Comparison of ENCODE assay signal across 17 cellular contexts in genomic region chr15:101086394-101087171, GRCh38.
A peak's percentile ranks its signal among the peaks of the same experiment; 100 is the strongest.
DNase-seq lines count a peak whose midpoint lies in the region; ATAC-seq and TF ChIP-seq lines count a peak whose summit lies in the region.
"Had no signal": no experiment of that assay in that cellular context is flagged by ENCODE, and none has a peak within 500 bp of the region (broad histone marks: within the 10 kb centered on the region; RNA-seq: fewer than 3 reads in every experiment).

No MANE protein-coding gene starts in this region.

- no peak for ATAC-seq in RWPE2 (ENCODE audit: low read depth)
- no peak for ATAC-seq in stimulated activated naive B cell treated with anti-CD40 and anti-IgM and Interleukin-4, amounts not matched to agents 10 μg/mL and 1 μg/mL and 100 μg/mL, for 72 hours (replicated peaks)
- no peak for ATAC-seq in body of pancreas

- H3K36me3 ChIP-seq in RWPE2 (ENCODE audit: low read depth) (no peaks in the 10 kb centered on the region), mesendoderm (ENCODE audit: control insufficient read depth, insufficient read depth, low read length) (no peaks in the 10 kb centered on the region), WERI-Rb-1 (no peaks in the 10 kb centered on the region), body of pancreas (replicated peaks in 1 of 2; ENCODE audit: insufficient read depth in 1 of 2, low read depth in 2 of 2) (no peaks in the 10 kb centered on the region)
- H3K36me3 ChIP-seq: Peyer's patch had no signal

- H2BK5ac ChIP-seq in mesendoderm (ENCODE audit: low read length) = no peak overlapping the region

- peak overlapping the region; percentile 10 for H3K56ac ChIP-seq in mesendoderm (ENCODE audit: low read length)

- no peak overlapping the region for H3K27ac Mint-ChIP-seq in stimulated activated naive B cell treated with anti-CD40 and anti-IgM and Interleukin-4, amounts not matched to agents 10 μg/mL and 1 μg/mL and 100 μg/mL, for 72 hours
- H3K27ac Mint-ChIP-seq: CD4-positive, alpha-beta T cell had no signal

- H2BK15ac ChIP-seq in mesendoderm (replicated peaks; ENCODE audit: low read depth) = no peak overlapping the region

- no peak overlapping the region for H3K18ac ChIP-seq in mesendoderm (ENCODE audit: low read length)

- no peaks in the 10 kb centered on the region for H3K79me2 ChIP-seq in mesendoderm (ENCODE audit: control insufficient read depth, insufficient read depth, low read length)

- no peaks in the 10 kb centered on the region for H3K79me1 ChIP-seq in mesendoderm (ENCODE audit: low read length)

- peaks cover 6 to 25% of the 10 kb centered on the region in 2 donors for H3K27me3 Mint-ChIP-seq in stimulated activated naive B cell treated with anti-CD40 and anti-IgM and Interleukin-4, amounts not matched to agents 10 μg/mL and 1 μg/mL and 100 μg/mL, for 72 hours
- H3K27me3 Mint-ChIP-seq: CD4-positive, alpha-beta T cell had no signal

- H3K4ac ChIP-seq in mesendoderm (ENCODE audit: low read depth, low read length) = no peak overlapping the region

- H2BK120ac ChIP-seq in mesendoderm (ENCODE audit: low read depth, low read length) = no peak overlapping the region

- H3K27me3 ChIP-seq in HL-60 (ENCODE audit: insufficient read depth, poor library complexity, severe bottlenecking) (no peaks in the 10 kb centered on the region), RWPE2 (ENCODE audit: insufficient read depth, poor library complexity, severe bottlenecking) (no peaks in the 10 kb centered on the region), mesendoderm (ENCODE audit: insufficient read depth, low read length, poor library complexity) (no peaks in the 10 kb centered on the region), WERI-Rb-1 (ENCODE audit: insufficient read depth, low read depth, severe bottlenecking) (no peaks in the 10 kb centered on the region), body of pancreas (no peaks in the 10 kb centered on the region)
- H3K27me3 ChIP-seq: Peyer's patch had no signal

- no peak overlapping the region for H2AK5ac ChIP-seq in mesendoderm (ENCODE audit: low read length)

- H4K8ac ChIP-seq in mesendoderm (ENCODE audit: low read depth, low read length) = no peak overlapping the region

- H3K4me1 Mint-ChIP-seq in stimulated activated naive B cell treated with anti-CD40 and anti-IgM and Interleukin-4, amounts not matched to agents 10 μg/mL and 1 μg/mL and 100 μg/mL, for 72 hours = peaks cover 2 to 17% of the 10 kb centered on the region in 2 donors

- H3K36me3 Mint-ChIP-seq in stimulated activated naive B cell treated with anti-CD40 and anti-IgM and Interleukin-4, amounts not matched to agents 10 μg/mL and 1 μg/mL and 100 μg/mL, for 72 hours = no peaks in the 10 kb centered on the region

- H3K9me3 Mint-ChIP-seq in stimulated activated naive B cell treated with anti-CD40 and anti-IgM and Interleukin-4, amounts not matched to agents 10 μg/mL and 1 μg/mL and 100 μg/mL, for 72 hours = no peaks in the 10 kb centered on the region
- H3K9me3 Mint-ChIP-seq: CD4-positive, alpha-beta T cell had no signal

- no peak overlapping the region for H3K9ac ChIP-seq in mesendoderm (ENCODE audit: low read length)

- TF ChIP-seq CTCF in 22Rv1 (IDR thresholded peaks at IDR 0.05) = no peak
- no peak for TF ChIP-seq CTCF in HL-60 (IDR thresholded peaks at IDR 0.05; ENCODE audit: insufficient read depth, low read length)
- no peak for TF ChIP-seq CTCF in RWPE2 (IDR thresholded peaks at IDR 0.05; ENCODE audit: poor library complexity, severe bottlenecking)
- TF ChIP-seq CTCF in WERI-Rb-1 (IDR thresholded peaks at IDR 0.05; ENCODE audit: low read depth, low read length) = no peak
- TF ChIP-seq CTCF in body of pancreas (IDR thresholded peaks at IDR 0.05) = no peak

- H3K4me2 ChIP-seq in mesendoderm (ENCODE audit: low read length) = no peak overlapping the region

- H4K5ac ChIP-seq in mesendoderm (ENCODE audit: low read length) = no peak overlapping the region

- H3K27ac ChIP-seq in 22Rv1 = peak overlapping the region; percentile 60
- H3K27ac ChIP-seq in HL-60 (replicated peaks) = no peak overlapping the region
- H3K27ac ChIP-seq in RWPE2 (ENCODE audit: poor library complexity, severe bottlenecking) = no peak overlapping the region
- no peak overlapping the region for H3K27ac ChIP-seq in mesendoderm (ENCODE audit: low read depth, low read length)
- H3K27ac ChIP-seq in WERI-Rb-1 = no peak overlapping the region
- no peak overlapping the region for H3K27ac ChIP-seq in body of pancreas
- H3K27ac ChIP-seq: Peyer's patch had no signal

- no peak for TF ChIP-seq POLR2A in body of pancreas (IDR thresholded peaks at IDR 0.05)

- H3K4me1 ChIP-seq in RWPE2 (ENCODE audit: insufficient read depth, poor library complexity, severe bottlenecking) (no peaks in the 10 kb centered on the region), mesendoderm (ENCODE audit: control insufficient read depth, low read depth, low read length) (no peaks in the 10 kb centered on the region), body of pancreas (peaks cover 7% of the 10 kb centered on the region)

- H3K4me3 Mint-ChIP-seq in stimulated activated naive B cell treated with anti-CD40 and anti-IgM and Interleukin-4, amounts not matched to agents 10 μg/mL and 1 μg/mL and 100 μg/mL, for 72 hours = no peak overlapping the region
- H3K4me3 Mint-ChIP-seq: CD4-positive, alpha-beta T cell had no signal

- no CpG with 5 or more reads among the region's 48 CpGs for WGBS in mesendoderm (ENCODE audit: extremely low coverage, insufficient coverage, low lambda C conversion rate)
- WGBS in body of pancreas, 2 donors = 89 to 90% methylated on average over 33 to 44 of the region's 48 CpGs

- intact Hi-C loops in body of pancreas (cut with DNase I) = loop anchor here (5.0 kb wide), 1 partner anchor 171 kb away; no protein-coding TSS in a partner anchor

- DNase-seq in HL-60 (ENCODE audit: low read depth in 1 of 2, low spot score in 1 of 2) = peak; percentile 28 to 65
- DNase-seq in RWPE2 (ENCODE audit: low spot score) = peak; percentile 69
- DNase-seq in mesendoderm = no peak
- DNase-seq in stimulated activated naive B cell treated with anti-CD40 and anti-IgM and Interleukin-4, amounts not matched to agents 10 μg/mL and 1 μg/mL and 100 μg/mL, for 72 hours = no peak
- DNase-seq in WERI-Rb-1 = no peak
- no peak for DNase-seq in NCI-H82 (lab: John Stamatoyannopoulos, UW)
- no peak for DNase-seq in body of pancreas
- DNase-seq: AML-193; CD4-positive, alpha-beta T cell; DMS79; NCI-H1436 treated with DMSO at 0.1 percent for 48 hours; NCI-H2081 treated with DMSO at 0.1 percent for 48 hours; NCI-H2227 treated with DMSO at 0.1 percent for 48 hours; NCI-H526 treated with DMSO at 0.1 percent for 48 hours; SHP77 had no signal

- H3K9me3 ChIP-seq in RWPE2 (ENCODE audit: severe bottlenecking) = no peaks in the 10 kb centered on the region
- no peaks in the 10 kb centered on the region for H3K9me3 ChIP-seq in WERI-Rb-1 (ENCODE audit: severe bottlenecking)
- H3K9me3 ChIP-seq in body of pancreas = no peaks in the 10 kb centered on the region
- H3K9me3 ChIP-seq: Peyer's patch had no signal

- H3K4me3 ChIP-seq in HL-60 (replicated peaks; ENCODE audit: insufficient read depth, low read length) (no peak overlapping the region), RWPE2 (ENCODE audit: severe bottlenecking) (no peak overlapping the region), mesendoderm (ENCODE audit: low read length) (no peak overlapping the region), WERI-Rb-1 (ENCODE audit: low read depth, low read length) (no peak overlapping the region), body of pancreas (no peak overlapping the region)
- H3K4me3 ChIP-seq: Peyer's patch had no signal

- H3K23ac ChIP-seq in mesendoderm (ENCODE audit: low read length) = no peak overlapping the region

Comparison
In these comparisons a context has a peak if more than half of its experiments do, and no peak if none do; other contexts are left out.
1. DNase-seq: peak in HL-60 (2 of 2) and RWPE2 (single experiment); none in mesendoderm (single experiment), stimulated activated naive B cell treated with anti-CD40 and anti-IgM and Interleukin-4, amounts not matched to agents 10 μg/mL and 1 μg/mL and 100 μg/mL, for 72 hours (single experiment), WERI-Rb-1 (single experiment), NCI-H82 (single experiment) and body of pancreas (0 of 4).